28 cellular contexts compared by ENCODE assay signal in genomic region chr5:5905186-5905585, GRCh38.
"Had no signal": no experiment of that assay in that cellular context is flagged by ENCODE, and none has a peak within 500 bp of the region (broad histone marks: within the 10 kb centered on the region; RNA-seq: fewer than 3 reads in every experiment).

No MANE protein-coding gene starts in this region.

- H3K9me3 ChIP-seq: neutrophil, pancreas, prostate gland, right atrium auricular region, right lobe of liver, sigmoid colon, thoracic aorta, transverse colon, upper lobe of right lung, uterus had no signal

- H3K4me3 ChIP-seq: pancreas, prostate gland, right atrium auricular region, right lobe of liver, sigmoid colon, stomach, thoracic aorta, tibial artery, transverse colon, upper lobe of right lung, uterus had no signal

- H3K27ac Mint-ChIP-seq: naive thymus-derived CD8-positive, alpha-beta T cell; natural killer cell treated with Interleukin-12 subunit alpha and Interleukin-12 subunit beta and Interleukin-15 and Interleukin-18, amount 100 ng/mL, for 72 hours; nephron progenitor cell; stimulated activated naive B cell treated with anti-CD40 and anti-IgM and Interleukin-4, amounts not matched to agents 10 μg/mL and 1 μg/mL and 100 μg/mL, for 72 hours; stimulated activated naive CD8-positive, alpha-beta T cell treated with anti-CD3 and anti-CD28 coated beads, Interleukin-15, Interleukin-2, amounts not matched to agents 100 ng/mL and 50 ng/mL, for 24 hours; type B pancreatic cell had no signal

- H3K4me3 Mint-ChIP-seq: naive B cell; natural killer cell treated with Interleukin-12 subunit alpha and Interleukin-12 subunit beta and Interleukin-15 and Interleukin-18, amount 100 ng/mL, for 72 hours; nephron progenitor cell; neural crest cell; stimulated activated naive B cell treated with anti-CD40 and anti-IgM and Interleukin-4, amounts not matched to agents 10 μg/mL and 1 μg/mL and 100 μg/mL, for 72 hours; stimulated activated naive CD8-positive, alpha-beta T cell treated with anti-CD3 and anti-CD28 coated beads, Interleukin-15, Interleukin-2, amounts not matched to agents 100 ng/mL and 50 ng/mL, for 24 hours; type B pancreatic cell had no signal

- H3K27ac ChIP-seq: neutrophil, pancreas, prostate gland, right atrium auricular region, right lobe of liver, sigmoid colon, stomach, thoracic aorta, tibial artery, transverse colon, upper lobe of right lung, uterus had no signal

- H3K4me1 ChIP-seq: pancreas, prostate gland, right atrium auricular region, right lobe of liver, sigmoid colon, stomach, tibial artery, transverse colon, upper lobe of right lung, uterus had no signal

- H3K27me3 ChIP-seq: neutrophil, right atrium auricular region, right lobe of liver, sigmoid colon, stomach, tibial artery, transverse colon, upper lobe of right lung, uterus had no signal

- DNase-seq: naive B cell; naive thymus-derived CD8-positive, alpha-beta T cell; nephron progenitor cell; nucleus accumbens; pancreas; retina; right lobe of liver; sigmoid colon; small intestine; stimulated activated CD4-positive, alpha-beta T cell treated with anti-CD3 and anti-CD28 coated beads, Interleukin-15, amount 100 ng/mL, for 24 hours; stimulated activated CD4-positive, alpha-beta T cell treated with anti-CD3 and anti-CD28 coated beads, Interleukin-2, amount 100 ng/mL, for 24 hours; stimulated activated CD4-positive, alpha-beta T cell treated with anti-CD3 and anti-CD28 coated beads, Interleukin-2, amount 100 ng/mL, for 48 hours; stimulated activated CD4-positive, alpha-beta T cell treated with anti-CD3 and anti-CD28 coated beads, Interleukin-4, amount 100 ng/mL, for 24 hours; stimulated activated naive B cell treated with anti-CD40 and anti-IgM and Interleukin-4, amounts not matched to agents 10 μg/mL and 1 μg/mL and 100 μg/mL, for 72 hours; stimulated activated naive CD4-positive, alpha-beta T cell treated with Interleukin-2 at 50 U/mL for 16 hours; stomach; tibial artery; transverse colon; upper lobe of right lung; uterus had no signal

- ATAC-seq: naive thymus-derived CD8-positive, alpha-beta T cell; pancreas; right lobe of liver; stimulated activated naive B cell treated with anti-CD40 and anti-IgM and Interleukin-4, amounts not matched to agents 10 μg/mL and 1 μg/mL and 100 μg/mL, for 72 hours; upper lobe of right lung had no signal

- H3K9me3 Mint-ChIP-seq: type B pancreatic cell had no signal

- H3K36me3 ChIP-seq: neutrophil, pancreas, prostate gland, right atrium auricular region, right lobe of liver, sigmoid colon, stomach, thoracic aorta, tibial artery, transverse colon, upper lobe of right lung, uterus had no signal

- H3K36me3 Mint-ChIP-seq: naive B cell; naive thymus-derived CD8-positive, alpha-beta T cell; natural killer cell treated with Interleukin-12 subunit alpha and Interleukin-12 subunit beta and Interleukin-15 and Interleukin-18, amount 100 ng/mL, for 72 hours; stimulated activated naive B cell treated with anti-CD40 and anti-IgM and Interleukin-4, amounts not matched to agents 10 μg/mL and 1 μg/mL and 100 μg/mL, for 72 hours; type B pancreatic cell had no signal

- H3K4me1 Mint-ChIP-seq: naive B cell; naive thymus-derived CD8-positive, alpha-beta T cell; nephron progenitor cell; neural crest cell; stimulated activated naive B cell treated with anti-CD40 and anti-IgM and Interleukin-4, amounts not matched to agents 10 μg/mL and 1 μg/mL and 100 μg/mL, for 72 hours had no signal

- H3K27me3 Mint-ChIP-seq: stimulated activated naive B cell treated with anti-CD40 and anti-IgM and Interleukin-4, amounts not matched to agents 10 μg/mL and 1 μg/mL and 100 μg/mL, for 72 hours had no signal
